In the genomic region with DNA sequence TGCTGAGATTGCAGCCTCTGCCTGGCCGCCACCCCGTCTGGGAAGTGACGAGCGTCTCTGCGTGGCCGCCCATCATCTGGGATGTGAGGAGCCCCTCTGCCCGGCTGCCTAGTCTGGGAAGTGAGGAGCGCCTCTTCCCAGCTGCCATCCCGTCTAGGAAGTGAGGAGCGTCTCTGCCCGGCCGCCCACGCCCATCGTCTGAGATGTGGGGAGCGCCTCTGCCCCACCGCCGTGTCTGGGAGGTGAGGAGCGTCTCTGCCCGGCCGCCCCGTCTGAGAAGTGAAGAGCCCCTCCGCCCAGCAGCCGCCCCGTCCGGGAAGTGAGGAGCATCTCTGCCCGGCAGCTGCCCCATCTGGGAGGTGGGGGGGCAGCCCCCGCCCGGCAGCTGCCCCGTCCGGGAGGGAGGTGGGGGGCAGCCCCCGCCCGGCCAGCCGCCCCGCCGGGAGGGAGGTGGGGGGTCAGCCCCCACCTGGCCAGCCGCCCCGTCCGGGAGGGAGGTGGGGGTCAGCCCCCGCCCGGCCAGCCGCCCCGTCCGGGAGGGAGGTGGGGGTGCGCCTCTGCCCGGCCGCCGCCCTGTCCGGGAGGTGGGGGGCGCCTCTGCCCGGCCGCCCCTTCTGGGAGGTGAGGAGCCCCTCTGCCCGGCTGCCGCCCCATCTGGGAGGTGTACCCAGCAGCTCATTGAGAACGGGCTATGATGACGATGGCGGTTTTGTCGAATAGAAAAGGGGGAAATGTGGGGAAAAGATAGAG, we compare ENCODE assay signal across 4 cellular contexts. TPM values are rescaled to one million over a fixed set of nuclear protein-coding genes. Genes with fewer than 3 reads are reported as not detected.
"Had no signal": no experiment of that assay in that cellular context is flagged by ENCODE, and none has a peak within 500 bp of the region (broad histone marks: within the 10 kb centered on the region; RNA-seq: fewer than 3 reads in every experiment).

No MANE protein-coding gene starts in this region.

RNA-seq across cellular contexts. Expression of a gene that starts 25.6 kb away (rescaled TPM):
- total RNA-seq: GM23338, H1, H9 had no signal

RNA-seq across cellular contexts. Expression of a gene that starts 57.3 kb away (rescaled TPM):
- total RNA-seq: H4 had no signal
